Comparison of ENCODE assay signal across 9 cellular contexts in the genomic region with DNA sequence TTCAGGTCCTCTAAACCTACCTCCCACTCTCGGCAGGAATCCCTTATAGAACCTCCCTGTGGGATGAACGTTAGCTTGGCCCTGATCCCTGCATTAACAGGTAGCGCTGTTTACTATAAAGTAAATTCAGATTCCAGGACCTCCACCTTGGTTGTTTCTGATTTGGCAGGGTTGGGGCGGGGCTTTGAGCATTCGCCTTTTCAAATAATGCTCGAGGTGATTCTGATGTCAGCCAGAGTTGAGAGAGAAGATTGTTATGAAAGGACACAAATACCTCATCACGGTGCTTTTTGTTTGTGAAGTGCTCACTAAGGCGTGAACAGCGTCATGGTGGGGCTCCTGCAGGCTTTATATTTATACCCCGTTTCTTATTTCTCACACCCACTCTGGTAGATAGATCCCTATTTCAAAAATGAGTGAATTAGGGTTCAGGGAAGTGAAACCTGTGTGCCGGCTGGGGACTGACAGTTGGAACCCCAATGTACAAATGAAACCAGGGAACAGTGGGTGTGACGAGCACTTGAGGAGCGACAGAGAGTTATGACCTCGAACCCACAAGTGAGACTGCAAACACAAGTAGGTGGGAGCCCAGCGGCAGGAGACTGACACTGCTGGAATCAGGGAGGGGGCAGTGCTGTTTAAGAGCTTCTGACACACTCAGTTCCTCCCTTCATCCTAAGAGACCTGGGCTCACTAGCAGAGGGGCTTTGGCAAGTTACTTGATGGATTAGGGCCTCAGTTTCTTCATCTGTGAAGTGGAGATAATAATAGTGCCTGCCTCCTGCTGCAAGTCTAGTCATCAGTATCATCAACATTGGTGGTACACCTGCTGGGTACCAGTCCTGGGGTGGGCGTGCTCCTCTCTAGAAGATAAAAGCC. TPM values are rescaled to one million over a fixed set of nuclear protein-coding genes. Genes with fewer than 3 reads are reported as not detected.
A peak's percentile ranks its signal among the peaks of the same experiment; 100 is the strongest.
DNase-seq lines count a peak whose midpoint lies in the region; ATAC-seq, FAIRE-seq and TF ChIP-seq lines count a peak whose summit lies in the region.
"Had no signal": no experiment of that assay in that cellular context is flagged by ENCODE, and none has a peak within 500 bp of the region (broad histone marks: within the 10 kb centered on the region; RNA-seq: fewer than 3 reads in every experiment).

No MANE protein-coding gene starts in this region.

- H3K27me3 Mint-ChIP-seq in H9 (ENCODE audit: low read depth): peaks cover 7% of the 10 kb centered on the region; the same call in 1 of the 2 replicates

- DNase-seq in stimulated activated CD4-positive, alpha-beta T cell treated with anti-CD3 and anti-CD28 coated beads, Interleukin-12 subunit alpha, Interleukin-12 subunit beta, amount 100 ng/mL, for 48 hours (ENCODE audit: low read depth in 2 of 3, low spot score in 1 of 3): peak; percentile 28 to 47 (median 43)
- DNase-seq in stimulated activated CD4-positive, alpha-beta T cell treated with anti-CD3 and anti-CD28 coated beads, Interleukin-12 subunit alpha, Interleukin-12 subunit beta, amount 100 ng/mL, for 4 hours: no peak
- peak; percentile 73 for DNase-seq in activated CD4-positive, alpha-beta T cell treated with anti-CD3 and anti-CD28 coated beads for 48 hours
- DNase-seq in medulla oblongata (ENCODE audit: extremely low spot score): peak; percentile 72
- no peak for DNase-seq in smooth muscle cell (lab: John Stamatoyannopoulos, UW; ENCODE audit: unreplicated experiment)
- DNase-seq in kidney: no peak
- no peak for DNase-seq in H9

- no peak overlapping the region for H4K8ac ChIP-seq in H9 (replicated peaks; ENCODE audit: insufficient read length, low read depth, low read length)

- no peak overlapping the region for H2BK120ac ChIP-seq in H9 (ENCODE audit: low read depth, low read length, poor library complexity, severe bottlenecking)

- 88% methylated on average over 16 of the region's 16 CpGs for WGBS in smooth muscle cell (ENCODE audit: low lambda C conversion rate)
- no CpG with 5 or more reads among the region's 16 CpGs for WGBS in H9 (ENCODE audit: extremely low coverage, insufficient read length, low lambda C conversion rate)

- H2BK12ac ChIP-seq in H9 (ENCODE audit: insufficient read length, low read depth, low read length): no peak overlapping the region

- no peak overlapping the region for H4K5ac ChIP-seq in H9 (ENCODE audit: insufficient read length, low read depth, low read length)

- H3K4me1 ChIP-seq in smooth muscle cell (ENCODE audit: low read depth): peaks cover 4% of the 10 kb centered on the region
- peaks cover 2 to 3% of the 10 kb centered on the region in 2 donors for H3K4me1 ChIP-seq in kidney (ENCODE audit: control insufficient read depth in 1 of 2, insufficient read depth in 1 of 2, low read depth in 1 of 2, low read length in 2 of 2)
- no peaks in the 10 kb centered on the region; the same call in 1 of the 2 replicates for H3K4me1 ChIP-seq in H9 (ENCODE audit: insufficient read depth, low read length)
- H3K4me1 ChIP-seq: parathyroid adenoma had no signal

- TF ChIP-seq CTCF in smooth muscle cell (IDR thresholded peaks at IDR 0.05; ENCODE audit: borderline replicate concordance, insufficient read depth, poor library complexity, severe bottlenecking): no peak
- TF ChIP-seq CTCF in kidney (IDR thresholded peaks at IDR 0.05; ENCODE audit: borderline replicate concordance, extremely low read depth, insufficient read depth): no peak
- no peak for TF ChIP-seq CTCF in H9 (conservative IDR thresholded peaks at IDR 0.05)

- H2AFZ ChIP-seq in smooth muscle cell (ENCODE audit: low read depth) (no peak overlapping the region), H9 (ENCODE audit: low read length) (no peak overlapping the region)
- H2AFZ ChIP-seq: parathyroid adenoma had no signal

- H3K27me3 ChIP-seq in smooth muscle cell (ENCODE audit: low read depth) (no peaks in the 10 kb centered on the region), H9 (ENCODE audit: insufficient read depth, low read length) (no peaks in the 10 kb centered on the region)

- no peak overlapping the region for H3K14ac ChIP-seq in H9 (ENCODE audit: insufficient read depth, low read length)

- H3K27ac Mint-ChIP-seq in H9: no peak overlapping the region

- H3K36me3 ChIP-seq in smooth muscle cell (ENCODE audit: low read depth) (no peaks in the 10 kb centered on the region), kidney (ENCODE audit: control insufficient read depth in 1 of 2, insufficient read depth in 2 of 2, low read length in 2 of 2) (no peaks in the 10 kb centered on the region)

- H3K27ac ChIP-seq in smooth muscle cell (ENCODE audit: low read depth) (no peak overlapping the region), kidney (ENCODE audit: low read depth in 2 of 2, low read length in 2 of 2) (no peak overlapping the region), H9 (ENCODE audit: insufficient read length, low read depth, low read length) (no peak overlapping the region)
- H3K27ac ChIP-seq: parathyroid adenoma had no signal

- H3K36me3 Mint-ChIP-seq in H9 (ENCODE audit: insufficient read depth in 1 of 3, low read depth in 3 of 3): no peaks in the 10 kb centered on the region

- no peak overlapping the region for H3K4me3 ChIP-seq in smooth muscle cell
- H3K4me3 ChIP-seq in kidney (ENCODE audit: low read length in 2 of 2): no peak overlapping the region

- no peak overlapping the region for H3K23ac ChIP-seq in H9 (ENCODE audit: insufficient read length, low read depth, low read length)

- no peak overlapping the region for H3K4ac ChIP-seq in H9 (ENCODE audit: low read depth, low read length)

- H3K56ac ChIP-seq in H9 (ENCODE audit: insufficient read length, low read depth, low read length): no peak overlapping the region

- no peak for FAIRE-seq in kidney (lab: Jason Lieb, UNC)

- H3K23me2 ChIP-seq in H9 (ENCODE audit: insufficient read length, low read depth, low read length, poor library complexity, severe bottlenecking): no peaks in the 10 kb centered on the region

- H2BK20ac ChIP-seq in H9 (ENCODE audit: low read depth, low read length, poor library complexity, severe bottlenecking): no peak overlapping the region

- H3K9ac ChIP-seq in smooth muscle cell (ENCODE audit: low read depth): no peak overlapping the region
- H3K9ac ChIP-seq in kidney (ENCODE audit: low read length in 2 of 2): no peak overlapping the region
- no peak overlapping the region for H3K9ac ChIP-seq in H9 (ENCODE audit: extremely low read depth, insufficient read length, low read length)
- H3K9ac ChIP-seq: parathyroid adenoma had no signal

- H3K9me3 Mint-ChIP-seq in H9: no peaks in the 10 kb centered on the region

- no peaks in the 10 kb centered on the region for H3K9me3 ChIP-seq in smooth muscle cell (replicated peaks; ENCODE audit: low read depth)
- H3K9me3 ChIP-seq in kidney (ENCODE audit: control insufficient read depth in 1 of 2, low read length in 2 of 2): no peaks in the 10 kb centered on the region
- H3K9me3 ChIP-seq in H9 (ENCODE audit: control insufficient read depth, low read depth, low read length): no peaks in the 10 kb centered on the region

- H2BK5ac ChIP-seq in H9 (ENCODE audit: insufficient read length, low read length): no peak overlapping the region

- no peak overlapping the region for H3K4me3 Mint-ChIP-seq in H9

- H3K4me2 ChIP-seq in smooth muscle cell (no peak overlapping the region), H9 (ENCODE audit: insufficient read depth, insufficient read length, low read length) (no peak overlapping the region)

- no peaks in the 10 kb centered on the region for H3K79me2 ChIP-seq in smooth muscle cell (ENCODE audit: low read depth)
- no peaks in the 10 kb centered on the region for H3K79me2 ChIP-seq in H9 (ENCODE audit: insufficient read depth, low read length)
- H3K79me2 ChIP-seq: parathyroid adenoma had no signal

- no peak overlapping the region for H2AK5ac ChIP-seq in H9 (ENCODE audit: insufficient read length, low read length)

- H3K4me1 Mint-ChIP-seq in H9: peaks cover 14 to 18% of the 10 kb centered on the region in 2 experiments

- no peaks in the 10 kb centered on the region for H3K79me1 ChIP-seq in H9 (ENCODE audit: insufficient read depth, low read depth, low read length, poor library complexity, severe bottlenecking)

- ATAC-seq in HG03196 (IDR thresholded peaks at IDR 0.05; ENCODE audit: unreplicated experiment): peak; percentile 83

- H4K91ac ChIP-seq in H9 (ENCODE audit: insufficient read length, low read depth, low read length): no peak overlapping the region

- no peak overlapping the region for H3K18ac ChIP-seq in H9 (ENCODE audit: insufficient read length, low read depth, low read length)

- intact Hi-C loops in kidney (cut with DNase I): no loop called here

- H3F3A ChIP-seq in smooth muscle cell (ENCODE audit: low read depth): no peaks in the 10 kb centered on the region

- H4K20me1 ChIP-seq in smooth muscle cell (ENCODE audit: low read depth) (no peaks in the 10 kb centered on the region), H9 (ENCODE audit: control insufficient read depth, insufficient read depth, insufficient read length) (no peaks in the 10 kb centered on the region)

- no peak overlapping the region for H2BK15ac ChIP-seq in H9 (ENCODE audit: low read depth, low read length)

- H3T11ph ChIP-seq in H9 (ENCODE audit: low read length): no peak overlapping the region

RNA-seq across cellular contexts. Expression of gene CXCR4, which starts 14.3 kb away (rescaled TPM):
- 3.7 and 4.0 TPM in 2 replicates for total RNA-seq in smooth muscle cell
- polyA plus RNA-seq in smooth muscle cell: 2.1 and 2.8 TPM in 2 replicates
- 51.9 TPM for total RNA-seq in kidney
- polyA plus RNA-seq in kidney (ENCODE audit: insufficient read depth, low read depth, low replicate concordance): 9.5 TPM
- 0.79 and 1.0 TPM in 2 replicates for total RNA-seq in H9 (2021)

Comparison
In these comparisons a context has a peak if more than half of its experiments do, and no peak if none do; other contexts are left out.
1. DNase-seq: peak in stimulated activated CD4-positive, alpha-beta T cell treated with anti-CD3 and anti-CD28 coated beads, Interleukin-12 subunit alpha, Interleukin-12 subunit beta, amount 100 ng/mL, for 48 hours (3 of 3), activated CD4-positive, alpha-beta T cell treated with anti-CD3 and anti-CD28 coated beads for 48 hours (single experiment) and medulla oblongata (single experiment); none in stimulated activated CD4-positive, alpha-beta T cell treated with anti-CD3 and anti-CD28 coated beads, Interleukin-12 subunit alpha, Interleukin-12 subunit beta, amount 100 ng/mL, for 4 hours (single experiment), smooth muscle cell (single experiment), kidney (single experiment) and H9 (single experiment).
2. RNA of gene CXCR4, which starts 14.3 kb away (total RNA-seq): 51.9 TPM in kidney (single experiment); 3.7 to 4.0 TPM in smooth muscle cell and 0.79 to 1.0 TPM in H9; every median in the first group is over 10 times any median in the second.